In the genomic region with DNA sequence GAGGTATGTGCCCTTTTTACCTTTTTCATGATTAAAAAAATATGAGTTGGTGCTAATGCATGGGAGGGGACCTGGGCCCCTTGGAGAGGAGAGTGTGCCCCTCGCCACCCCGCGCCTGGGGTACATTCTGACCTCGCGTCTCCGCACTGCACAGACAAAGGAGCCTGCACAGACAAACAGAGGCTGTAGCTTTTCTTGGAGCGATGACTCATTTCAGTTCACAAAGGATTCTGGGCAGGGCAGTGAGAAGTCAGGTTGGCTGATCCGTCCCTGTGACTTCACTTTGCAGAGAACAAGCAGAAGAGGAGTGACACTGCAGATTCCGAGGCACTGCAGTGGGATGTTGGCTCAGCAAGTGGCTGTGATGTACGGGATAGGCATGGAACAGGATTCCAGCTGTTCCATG, we compare ENCODE assay signal across 1 cellular context.
TF ChIP-seq lines count a peak whose summit lies in the region.

No MANE protein-coding gene starts in this region.

TF ChIP-seq in K562, 482 proteins besides CTCF, POLR2A, EP300 and RAD21 (continued from another document):
- TF ChIP-seq ARID1B (IDR thresholded peaks at IDR 0.05) (0 out of 2 replicates have a peak, but pooled peaks have one; percentile 16), JUN (IDR thresholded peaks at IDR 0.05; ENCODE audit: borderline replicate concordance, low read depth, low read length) (peak; percentile 49; the same call in 1 of the 2 replicates), JUN (CRISPR knock-in tag; IDR thresholded peaks at IDR 0.05; ENCODE audit: borderline replicate concordance) (no peak), SMARCA4 (IDR thresholded peaks at IDR 0.05) (0 out of 2 replicates have a peak, but pooled peaks have one; percentile 38), BRCA1 (IDR thresholded peaks at IDR 0.05) (no peak), BRCA1 (CRISPR knock-in tag; IDR thresholded peaks at IDR 0.05) (no peak), FOXP1 (CRISPR knock-in tag; IDR thresholded peaks at IDR 0.05) (no peak), NFRKB (IDR thresholded peaks at IDR 0.05; ENCODE audit: low read depth) (no peak), NCOR1 (IDR thresholded peaks at IDR 0.05) (no peak), MAFG (tag; conservative IDR thresholded peaks at IDR 0.05) (peak; percentile 93), NFE2 (IDR thresholded peaks at IDR 0.05; ENCODE audit: low read depth) (peak; percentile 90), JUND (IDR thresholded peaks at IDR 0.05; ENCODE audit: borderline replicate concordance, low read depth, low read length) (peak; percentile 92), JUND (tag; IDR thresholded peaks at IDR 0.05; ENCODE audit: borderline replicate concordance, low read depth, low read length) (peak; percentile 92; the same call in 2 of the 3 replicates), ZNF695 (CRISPR knock-in tag; IDR thresholded peaks at IDR 0.05) (no peak), JUNB (CRISPR knock-in tag; conservative IDR thresholded peaks at IDR 0.05) (peak; percentile 54; the same call in 1 of the 2 replicates), CTBP1 (IDR thresholded peaks at IDR 0.05; ENCODE audit: borderline replicate concordance) (0 out of 2 replicates have a peak, but pooled peaks have one; percentile 31)
